In the genomic region with DNA sequence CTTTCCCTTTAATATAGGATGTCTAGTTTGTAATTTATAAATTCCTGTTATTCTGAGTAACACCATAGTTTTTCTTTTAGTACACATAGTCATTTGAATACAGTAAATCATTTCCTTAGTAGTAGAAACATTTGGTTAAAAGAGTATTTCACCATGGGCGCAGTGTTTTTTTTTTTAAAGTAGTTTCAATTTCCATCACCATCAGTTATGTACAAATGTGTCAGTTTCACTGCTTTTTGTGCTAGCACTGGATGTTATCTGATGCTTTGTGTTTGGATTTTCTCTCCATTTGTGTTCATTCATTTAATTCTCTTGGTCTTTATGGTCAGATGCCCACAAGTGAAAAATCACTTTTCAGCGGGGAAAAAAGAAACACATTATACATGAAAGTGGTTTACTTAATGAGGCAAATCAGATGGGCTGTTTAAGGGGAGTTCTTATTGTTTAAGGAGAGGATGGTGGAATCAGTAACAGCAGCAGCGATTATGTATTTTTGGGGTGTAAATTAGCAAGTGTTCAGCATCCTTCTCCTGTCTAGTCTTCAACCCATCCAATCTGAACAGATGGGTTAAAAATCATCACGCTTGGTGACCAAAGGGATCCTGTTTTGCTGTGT, we compare ENCODE assay signal across 20 cellular contexts. TPM values are rescaled to one million over a fixed set of nuclear protein-coding genes. Genes with fewer than 3 reads are reported as not detected.
A peak's percentile ranks its signal among the peaks of the same experiment; 100 is the strongest.
DNase-seq lines count a peak whose midpoint lies in the region; ATAC-seq lines count a peak whose summit lies in the region.
"Had no signal": no experiment of that assay in that cellular context is flagged by ENCODE, and none has a peak within 500 bp of the region (broad histone marks: within the 10 kb centered on the region; RNA-seq: fewer than 3 reads in every experiment).

No MANE protein-coding gene starts in this region.

- peaks cover 21% of the 10 kb centered on the region for H3K4me1 Mint-ChIP-seq in activated naive CD4-positive, alpha-beta T cell treated with anti-CD3 and anti-CD28 coated beads, Interleukin-2, amount 10 ng/mL, durations not matched to agents 7 days and 5 days
- H3K4me1 Mint-ChIP-seq in activated CD4-positive, alpha-beta memory T cell treated with anti-CD3 and anti-CD28 coated beads for 36 hours (ENCODE audit: low read depth) = peaks cover 18% of the 10 kb centered on the region
- peaks cover 18% of the 10 kb centered on the region for H3K4me1 Mint-ChIP-seq in stimulated activated naive CD8-positive, alpha-beta T cell treated with anti-CD3 and anti-CD28 coated beads, Interleukin-15, amount 100 ng/mL, for 72 hours

- peaks cover 3% of the 10 kb centered on the region for H3K27me3 Mint-ChIP-seq in activated naive CD4-positive, alpha-beta T cell treated with anti-CD3 and anti-CD28 coated beads, Interleukin-2, amount 10 ng/mL, durations not matched to agents 7 days and 5 days
- no peaks in the 10 kb centered on the region for H3K27me3 Mint-ChIP-seq in activated CD4-positive, alpha-beta memory T cell treated with anti-CD3 and anti-CD28 coated beads for 36 hours
- H3K27me3 Mint-ChIP-seq in stimulated activated naive CD8-positive, alpha-beta T cell treated with anti-CD3 and anti-CD28 coated beads, Interleukin-15, amount 100 ng/mL, for 72 hours = no peaks in the 10 kb centered on the region
- H3K27me3 Mint-ChIP-seq: CD4-positive, alpha-beta T cell had no signal

- H3K9me3 Mint-ChIP-seq in activated naive CD4-positive, alpha-beta T cell treated with anti-CD3 and anti-CD28 coated beads, Interleukin-2, amount 10 ng/mL, durations not matched to agents 7 days and 5 days = no peaks in the 10 kb centered on the region
- no peaks in the 10 kb centered on the region for H3K9me3 Mint-ChIP-seq in activated CD4-positive, alpha-beta memory T cell treated with anti-CD3 and anti-CD28 coated beads for 36 hours
- no peaks in the 10 kb centered on the region for H3K9me3 Mint-ChIP-seq in stimulated activated naive CD8-positive, alpha-beta T cell treated with anti-CD3 and anti-CD28 coated beads, Interleukin-15, amount 100 ng/mL, for 72 hours
- H3K9me3 Mint-ChIP-seq: CD4-positive, alpha-beta T cell had no signal

- H3K27ac Mint-ChIP-seq in activated naive CD4-positive, alpha-beta T cell treated with anti-CD3 and anti-CD28 coated beads, Interleukin-2, amount 10 ng/mL, durations not matched to agents 7 days and 5 days = peak overlapping the region; percentile 24
- H3K27ac Mint-ChIP-seq in activated CD4-positive, alpha-beta memory T cell treated with anti-CD3 and anti-CD28 coated beads for 36 hours = peak overlapping the region; percentile 55
- peak overlapping the region in 1 of 2 donors; percentile 1 for H3K27ac Mint-ChIP-seq in stimulated activated naive CD8-positive, alpha-beta T cell treated with anti-CD3 and anti-CD28 coated beads, Interleukin-15, amount 100 ng/mL, for 72 hours
- H3K27ac Mint-ChIP-seq: CD4-positive, alpha-beta T cell had no signal

- H3K4me3 Mint-ChIP-seq in activated naive CD4-positive, alpha-beta T cell treated with anti-CD3 and anti-CD28 coated beads, Interleukin-2, amount 10 ng/mL, durations not matched to agents 7 days and 5 days = no peak overlapping the region
- H3K4me3 Mint-ChIP-seq in activated CD4-positive, alpha-beta memory T cell treated with anti-CD3 and anti-CD28 coated beads for 36 hours = no peak overlapping the region
- no peak overlapping the region for H3K4me3 Mint-ChIP-seq in stimulated activated naive CD8-positive, alpha-beta T cell treated with anti-CD3 and anti-CD28 coated beads, Interleukin-15, amount 100 ng/mL, for 72 hours
- H3K4me3 Mint-ChIP-seq: CD4-positive, alpha-beta T cell had no signal

- DNase-seq in activated naive CD4-positive, alpha-beta T cell treated with anti-CD3 and anti-CD28 coated beads, Interleukin-2, amount 10 ng/mL, durations not matched to agents 7 days and 5 days = no peak
- no peak for DNase-seq in activated naive CD4-positive, alpha-beta T cell treated with Interleukin-2 at 50 U/mL for 16 hours
- DNase-seq in activated CD4-positive, alpha-beta memory T cell treated with anti-CD3 and anti-CD28 coated beads for 36 hours = no peak
- DNase-seq in stimulated activated naive CD8-positive, alpha-beta T cell treated with anti-CD3 and anti-CD28 coated beads, Interleukin-15, amount 100 ng/mL, for 72 hours = no peak
- no peak for DNase-seq in activated effector memory CD4-positive, alpha-beta T cell treated with Interleukin-2 at 50 U/mL for 16 hours
- no peak for DNase-seq in SHP77 (lab: John Stamatoyannopoulos, UW)
- no peak for DNase-seq in Right ventricle myocardium inferior (ENCODE audit: missing footprints)
- DNase-seq: CD4-positive, alpha-beta T cell; cerebellar nuclear complex; DMS53; effector memory CD4-positive, alpha-beta T cell; esophagus squamous epithelium; Karpas-422; NCI-H1092 treated with DMSO at 0.1 percent for 48 hours; NCI-H2107; NCI-H526; sigmoid colon; stomach; upper lobe of left lung had no signal

- intact Hi-C loops in activated CD4-positive, alpha-beta memory T cell treated with anti-CD3 and anti-CD28 coated beads for 36 hours (cut with micrococcal nuclease) = loop anchor here (1.0 to 2.0 kb wide), 4 partner anchors 40 to 265 kb away; no protein-coding TSS in a partner anchor
- intact Hi-C loops in Right ventricle myocardium inferior (cut with DNase I) = no loop called here

- peak; percentile 55 for ATAC-seq in GM21390 (IDR thresholded peaks at IDR 0.05; ENCODE audit: unreplicated experiment)
- peak; percentile 88 for ATAC-seq in stimulated activated naive CD8-positive, alpha-beta T cell treated with anti-CD3 and anti-CD28 coated beads, Interleukin-15, amount 100 ng/mL, for 72 hours
- no peak for ATAC-seq in Right ventricle myocardium inferior

- CTCF ChIA-PET in activated naive CD4-positive, alpha-beta T cell treated with anti-CD3 and anti-CD28 coated beads, Interleukin-2, amount 10 ng/mL, durations not matched to agents 7 days and 5 days (lab: Charles Lee) = interaction anchor here (0.9 to 1.6 kb wide), 2 partner anchors 9 kb away, joined by 3 to 4 read pairs; no protein-coding TSS in a partner anchor
- CTCF ChIA-PET in activated CD4-positive, alpha-beta memory T cell treated with anti-CD3 and anti-CD28 coated beads for 36 hours (lab: Charles Lee) = interaction anchor here (0.9 to 1.6 kb wide), 2 partner anchors 24 to 40 kb away, joined by 3 read pairs; no protein-coding TSS in a partner anchor

- POLR2A ChIA-PET in activated CD4-positive, alpha-beta memory T cell treated with anti-CD3 and anti-CD28 coated beads for 36 hours (lab: Charles Lee) = interaction anchor here (0.6 kb wide), 1 partner anchor 55 kb away, joined by 4 read pairs; no protein-coding TSS in a partner anchor

- H3K36me3 Mint-ChIP-seq in activated naive CD4-positive, alpha-beta T cell treated with anti-CD3 and anti-CD28 coated beads, Interleukin-2, amount 10 ng/mL, durations not matched to agents 7 days and 5 days = peaks cover 15% of the 10 kb centered on the region
- H3K36me3 Mint-ChIP-seq in activated CD4-positive, alpha-beta memory T cell treated with anti-CD3 and anti-CD28 coated beads for 36 hours = no peaks in the 10 kb centered on the region

RNA-seq across cellular contexts. Expression of a gene that starts 15.9 kb away (rescaled TPM):
- 100 to 1,000 TPM; 213 to 220 TPM for total RNA-seq in activated CD4-positive, alpha-beta memory T cell treated with anti-CD3 and anti-CD28 coated beads for 36 hours
- total RNA-seq in Right ventricle myocardium inferior = 186 TPM

RNA-seq across cellular contexts. Expression of a gene that starts 42.2 kb away (rescaled TPM):
- 1 to 10 TPM in 1 of 2 experiments, under 1 TPM in 1; 0.67 to 1.1 TPM for total RNA-seq in activated CD4-positive, alpha-beta memory T cell treated with anti-CD3 and anti-CD28 coated beads for 36 hours
- total RNA-seq in Right ventricle myocardium inferior = not detected
- total RNA-seq: sigmoid colon had no signal
